26 cellular contexts compared by ENCODE assay signal in the genomic region with DNA sequence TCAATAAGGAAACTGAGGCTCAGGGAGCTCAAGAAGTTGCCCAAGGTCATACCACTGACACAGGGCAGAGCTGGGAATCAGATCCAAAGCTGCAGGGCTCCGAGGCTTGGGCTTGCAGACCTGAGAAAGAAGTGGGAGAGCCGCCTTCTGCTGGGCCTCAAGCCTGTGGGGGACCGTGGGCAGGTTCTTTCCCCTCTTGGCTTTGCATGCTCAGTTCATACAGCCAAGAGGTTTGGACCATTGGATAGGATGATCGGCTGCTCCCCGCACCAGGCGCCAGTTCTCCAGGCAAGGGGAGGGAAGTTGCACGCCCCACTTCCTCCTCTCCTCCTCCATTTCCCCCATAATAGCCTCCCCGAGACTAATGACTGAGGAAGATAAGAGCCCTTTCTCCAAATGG. TPM values are rescaled to one million over a fixed set of nuclear protein-coding genes. Genes with fewer than 3 reads are reported as not detected.
"Had no signal": no experiment of that assay in that cellular context is flagged by ENCODE, and none has a peak within 500 bp of the region (broad histone marks: within the 10 kb centered on the region; RNA-seq: fewer than 3 reads in every experiment).

No MANE protein-coding gene starts in this region.

- H3K4me3 Mint-ChIP-seq: activated CD8-positive, alpha-beta T cell treated with anti-CD3 and anti-CD28 coated beads for 36 hours; activated naive CD4-positive, alpha-beta T cell treated with anti-CD3 and anti-CD28 coated beads, Interleukin-2, amount 10 ng/mL, durations not matched to agents 7 days and 5 days; activated naive CD8-positive, alpha-beta T cell treated with anti-CD3 and anti-CD28 coated beads for 36 hours; activated T-cell treated with anti-CD3 and anti-CD28 coated beads, Interleukin-2, amount 50 U/mL, for 72 hours; T-helper 17 cell had no signal

- H3K27ac ChIP-seq: breast epithelium had no signal

- H3K9me3 ChIP-seq: breast epithelium, MG63 had no signal

- H3K4me1 ChIP-seq: breast epithelium had no signal

- H3K4me1 Mint-ChIP-seq: activated naive CD4-positive, alpha-beta T cell treated with anti-CD3 and anti-CD28 coated beads, Interleukin-2, amount 10 ng/mL, durations not matched to agents 7 days and 5 days; activated naive CD8-positive, alpha-beta T cell treated with anti-CD3 and anti-CD28 coated beads for 36 hours had no signal

- H3K9me3 Mint-ChIP-seq: activated CD8-positive, alpha-beta T cell treated with anti-CD3 and anti-CD28 coated beads for 36 hours; activated naive CD4-positive, alpha-beta T cell treated with anti-CD3 and anti-CD28 coated beads, Interleukin-2, amount 10 ng/mL, durations not matched to agents 7 days and 5 days; activated naive CD8-positive, alpha-beta T cell treated with anti-CD3 and anti-CD28 coated beads for 36 hours; activated T-cell treated with anti-CD3 and anti-CD28 coated beads, Interleukin-2, amount 50 U/mL, for 72 hours; activated T-helper 2 cell treated with anti-CD3 and anti-CD28 coated beads, Interferon-gamma antibody, Interleukin-2, Interleukin-4, amounts not matched to agents 10 μg/mL and 5 μg/mL and 100 μg/mL, durations not matched to agents 14 hours and 24 hours and 36 hours had no signal

- H3K4me3 ChIP-seq: breast epithelium, MG63 had no signal

- H3K27ac Mint-ChIP-seq: activated CD8-positive, alpha-beta T cell treated with anti-CD3 and anti-CD28 coated beads for 36 hours; activated naive CD4-positive, alpha-beta T cell treated with anti-CD3 and anti-CD28 coated beads, Interleukin-2, amount 10 ng/mL, durations not matched to agents 7 days and 5 days; activated naive CD8-positive, alpha-beta T cell treated with anti-CD3 and anti-CD28 coated beads for 36 hours; activated T-cell treated with anti-CD3 and anti-CD28 coated beads, Interleukin-2, amount 50 U/mL, for 72 hours; activated T-helper 2 cell treated with anti-CD3 and anti-CD28 coated beads, Interferon-gamma antibody, Interleukin-2, Interleukin-4, amounts not matched to agents 10 μg/mL and 5 μg/mL and 100 μg/mL, durations not matched to agents 14 hours and 24 hours and 36 hours; T-helper 17 cell had no signal

- H3K36me3 Mint-ChIP-seq: activated naive CD4-positive, alpha-beta T cell treated with anti-CD3 and anti-CD28 coated beads, Interleukin-2, amount 10 ng/mL, durations not matched to agents 7 days and 5 days; activated naive CD8-positive, alpha-beta T cell treated with anti-CD3 and anti-CD28 coated beads for 36 hours had no signal

- ATAC-seq: activated CD4-positive, CD25-positive, alpha-beta regulatory T cell treated with anti-CD3 and anti-CD28 coated beads, Interleukin-2, amount 50 U/mL, for 24 hours; activated CD8-positive, alpha-beta T cell treated with anti-CD3 and anti-CD28 coated beads for 36 hours; activated T-cell treated with anti-CD3 and anti-CD28 coated beads, Interleukin-2, amount 50 U/mL, for 72 hours; T-helper 17 cell had no signal

- DNase-seq: activated CD4-positive, alpha-beta T cell treated with anti-CD3 and anti-CD28 coated beads for 4 hours; activated CD8-positive, alpha-beta memory T cell treated with anti-CD3 and anti-CD28 coated beads, Interleukin-2, amount 50 U/mL, for 4 hours; activated CD8-positive, alpha-beta T cell treated with anti-CD3 and anti-CD28 coated beads for 36 hours; activated gamma-delta T cell treated with Interleukin-2 at 50 U/mL for 16 hours; activated naive CD4-positive, alpha-beta T cell treated with anti-CD3 and anti-CD28 coated beads, Interleukin-2, amount 10 ng/mL, durations not matched to agents 7 days and 5 days; activated naive CD8-positive, alpha-beta T cell treated with anti-CD3 and anti-CD28 coated beads for 36 hours; activated T-cell treated with anti-CD3 and anti-CD28 coated beads, Interleukin-2, amount 50 U/mL, for 72 hours; central memory CD4-positive, alpha-beta T cell; MG63; NCI-H1105; NCI-H1436 treated with DMSO at 0.1 percent for 48 hours; NCI-H187; NCI-H2081; NCI-H2171; NCI-H345; NCI-H510A; NCI-H526 treated with DMSO at 0.1 percent for 48 hours; NCI-H82; SIG-M5; T-helper 17 cell; T-helper 9 cell had no signal

- H3K36me3 ChIP-seq: breast epithelium, MG63 had no signal

RNA-seq across cellular contexts. Expression of a gene that starts 7.0 kb away (rescaled TPM):
- total RNA-seq: activated CD8-positive, alpha-beta T cell treated with anti-CD3 and anti-CD28 coated beads for 36 hours; activated naive CD8-positive, alpha-beta T cell treated with anti-CD3 and anti-CD28 coated beads for 36 hours; activated T-cell treated with anti-CD3 and anti-CD28 coated beads, Interleukin-2, amount 50 U/mL, for 72 hours; activated T-helper 2 cell treated with anti-CD3 and anti-CD28 coated beads, Interferon-gamma antibody, Interleukin-2, Interleukin-4, amounts not matched to agents 10 μg/mL and 5 μg/mL and 100 μg/mL, durations not matched to agents 14 hours and 24 hours and 36 hours; OCI-LY7; RPMI7951; T-helper 17 cell had no signal
